In the genomic region with DNA sequence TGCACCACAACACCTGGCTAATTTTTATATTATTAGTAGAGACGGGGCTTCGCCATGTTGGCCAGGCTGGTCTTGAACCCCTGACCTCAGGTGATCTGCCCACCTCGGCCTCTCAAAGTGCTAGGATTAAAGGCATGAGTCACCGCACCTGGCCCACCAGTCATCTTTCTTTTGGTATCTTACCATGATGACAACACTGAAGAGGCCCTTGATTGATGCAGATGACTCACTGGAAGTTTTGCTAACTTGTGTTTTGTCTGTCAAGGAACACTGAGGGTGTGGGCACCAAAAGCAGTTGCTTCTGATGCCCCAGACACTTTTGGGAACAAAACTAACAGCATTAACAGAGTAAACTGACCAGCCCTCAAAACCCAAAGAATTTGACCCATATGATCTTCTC, we compare ENCODE assay signal across 11 cellular contexts.
DNase-seq lines count a peak whose midpoint lies in the region; ATAC-seq, FAIRE-seq and TF ChIP-seq lines count a peak whose summit lies in the region.
"Had no signal": no experiment of that assay in that cellular context is flagged by ENCODE, and none has a peak within 500 bp of the region (broad histone marks: within the 10 kb centered on the region; RNA-seq: fewer than 3 reads in every experiment).

No MANE protein-coding gene starts in this region.

- H3K36me3 ChIP-seq in bronchial epithelial cell (ENCODE audit: control insufficient read depth, insufficient read depth, low read length) (no peaks in the 10 kb centered on the region), body of pancreas (replicated peaks in 1 of 2; ENCODE audit: insufficient read depth in 1 of 2, low read depth in 2 of 2) (no peaks in the 10 kb centered on the region)

- no peak for TF ChIP-seq POLR2A in body of pancreas (IDR thresholded peaks at IDR 0.05)

- no peak for FAIRE-seq in bronchial epithelial cell (lab: Jason Lieb, UNC)

- H3K27me3 ChIP-seq in bronchial epithelial cell (ENCODE audit: control insufficient read depth, insufficient read depth, low read length) (no peaks in the 10 kb centered on the region), body of pancreas (no peaks in the 10 kb centered on the region)

- H3K4me1 ChIP-seq in body of pancreas = peaks cover 2% of the 10 kb centered on the region

- ATAC-seq in activated CD4-positive, CD25-positive, alpha-beta regulatory T cell treated with anti-CD3 and anti-CD28 coated beads, Interleukin-2, amount 50 U/mL, for 24 hours = peak; percentile 96 to 99
- ATAC-seq in body of pancreas = no peak
- no peak for ATAC-seq in HG02938 (IDR thresholded peaks at IDR 0.05; ENCODE audit: unreplicated experiment)

- DNase-seq in activated CD4-positive, CD25-positive, alpha-beta regulatory T cell (lab: John Stamatoyannopoulos, UW) = no peak
- DNase-seq in NCI-H226 = peak; percentile 81
- DNase-seq in bronchial epithelial cell (ENCODE audit: low read depth) = peak; percentile 87
- DNase-seq in stimulated activated CD4-positive, alpha-beta T cell treated with anti-CD3 and anti-CD28 coated beads, Interleukin-15, amount 100 ng/mL, for 48 hours (ENCODE audit: low read depth in 2 of 2) = peak; percentile 15
- DNase-seq in body of pancreas = no peak
- no peak for DNase-seq in DMS153 treated with DMSO at 0.1 percent for 48 hours (lab: John Stamatoyannopoulos, UW; ENCODE audit: unreplicated experiment)
- DNase-seq: aorta, NCI-H1436, OCI-M1 had no signal

- no peak for TF ChIP-seq CTCF in bronchial epithelial cell (IDR thresholded peaks at IDR 0.05; ENCODE audit: insufficient read depth, low read length, severe bottlenecking)
- TF ChIP-seq CTCF in body of pancreas (IDR thresholded peaks at IDR 0.05) = no peak

- no peak overlapping the region for H3K27ac ChIP-seq in body of pancreas

- H3K4me3 ChIP-seq in bronchial epithelial cell (ENCODE audit: low read depth, low read length) (no peak overlapping the region), body of pancreas (no peak overlapping the region)

- H3K9me3 ChIP-seq in body of pancreas = no peaks in the 10 kb centered on the region

- 91 to 100% methylated on average over 4 of the region's 4 CpGs for WGBS in body of pancreas, 2 donors

- intact Hi-C loops in body of pancreas (cut with DNase I) = no loop called here

Comparison
In these comparisons a context has a peak if more than half of its experiments do, and no peak if none do; other contexts are left out.
1. ATAC-seq: peak in activated CD4-positive, CD25-positive, alpha-beta regulatory T cell treated with anti-CD3 and anti-CD28 coated beads, Interleukin-2, amount 50 U/mL, for 24 hours (2 of 2); none in body of pancreas (single experiment) and HG02938 (single experiment).
2. DNase-seq: peak in NCI-H226 (single experiment), bronchial epithelial cell (single experiment) and stimulated activated CD4-positive, alpha-beta T cell treated with anti-CD3 and anti-CD28 coated beads, Interleukin-15, amount 100 ng/mL, for 48 hours (2 of 2); none in activated CD4-positive, CD25-positive, alpha-beta regulatory T cell (0 of 4), body of pancreas (0 of 4) and DMS153 treated with DMSO at 0.1 percent for 48 hours (single experiment).